In genomic region chr16:80027007-80027965, GRCh38 we compare ENCODE assay signal across 9 cellular contexts.
A peak's percentile ranks its signal among the peaks of the same experiment; 100 is the strongest.
DNase-seq lines count a peak whose midpoint lies in the region; ATAC-seq and TF ChIP-seq lines count a peak whose summit lies in the region.
"Had no signal": no experiment of that assay in that cellular context is flagged by ENCODE, and none has a peak within 500 bp of the region (broad histone marks: within the 10 kb centered on the region; RNA-seq: fewer than 3 reads in every experiment).

No MANE protein-coding gene starts in this region.

- intact Hi-C loops in activated T-helper 1 cell treated with anti-CD3 and anti-CD28 coated beads, Interleukin-12 subunit alpha, Interleukin-12 subunit beta, Interleukin-2, Interleukin-4 antibody, amounts not matched to agents 30 ng/mL and 10 ng/mL and 1 ng/mL, durations not matched to agents 14 hours and 24 hours and 36 hours (cut with micrococcal nuclease) = loop anchor here (2.0 kb wide), 1 partner anchor 184 kb away; no protein-coding TSS in a partner anchor

- H3K9me3 ChIP-seq in DND-41 (ENCODE audit: insufficient read depth, low read length, severe bottlenecking) = no peaks in the 10 kb centered on the region

- peak; percentile 30 for DNase-seq in DND-41
- peak; percentile 56 for DNase-seq in OCI-M1 (lab: John Stamatoyannopoulos, UW)
- peak; percentile 16 for DNase-seq in activated T-helper 1 cell treated with anti-CD3 and anti-CD28 coated beads, Interleukin-12 subunit alpha, Interleukin-12 subunit beta, Interleukin-2, Interleukin-4 antibody, amounts not matched to agents 30 ng/mL and 10 ng/mL and 1 ng/mL, durations not matched to agents 14 hours and 24 hours and 36 hours (ENCODE audit: low spot score)
- DNase-seq in glutamatergic neuron = peak; percentile 14
- no peak for DNase-seq in NCI-H2081 treated with DMSO at 0.1 percent for 48 hours (lab: John Stamatoyannopoulos, UW)

- no peak overlapping the region for H2AFZ ChIP-seq in DND-41 (ENCODE audit: low read depth, low read length)

- no peak overlapping the region for H3K27ac Mint-ChIP-seq in activated T-helper 1 cell treated with anti-CD3 and anti-CD28 coated beads, Interleukin-12 subunit alpha, Interleukin-12 subunit beta, Interleukin-2, Interleukin-4 antibody, amounts not matched to agents 30 ng/mL and 10 ng/mL and 1 ng/mL, durations not matched to agents 14 hours and 24 hours and 36 hours
- H3K27ac Mint-ChIP-seq in glutamatergic neuron (ENCODE audit: unreplicated experiment) = no peak overlapping the region

- TF ChIP-seq CTCF in DND-41 (IDR thresholded peaks at IDR 0.05; ENCODE audit: borderline replicate concordance, extremely low read depth, low read length, poor library complexity, severe bottlenecking) = no peak
- no peak for TF ChIP-seq CTCF in glutamatergic neuron (IDR thresholded peaks at IDR 0.05; ENCODE audit: partially characterized antibody, unreplicated experiment)

- H3K36me3 ChIP-seq in DND-41 (ENCODE audit: insufficient read depth, low read length) = no peaks in the 10 kb centered on the region

- no peaks in the 10 kb centered on the region for H4K20me1 ChIP-seq in DND-41 (ENCODE audit: insufficient read depth, low read length)

- peaks cover 13% of the 10 kb centered on the region for H3K4me1 Mint-ChIP-seq in activated T-helper 1 cell treated with anti-CD3 and anti-CD28 coated beads, Interleukin-12 subunit alpha, Interleukin-12 subunit beta, Interleukin-2, Interleukin-4 antibody, amounts not matched to agents 30 ng/mL and 10 ng/mL and 1 ng/mL, durations not matched to agents 14 hours and 24 hours and 36 hours (ENCODE audit: low read depth)
- H3K4me1 Mint-ChIP-seq in glutamatergic neuron (ENCODE audit: low read depth, unreplicated experiment) = no peaks in the 10 kb centered on the region

- no peaks in the 10 kb centered on the region for H3K27me3 Mint-ChIP-seq in activated T-helper 1 cell treated with anti-CD3 and anti-CD28 coated beads, Interleukin-12 subunit alpha, Interleukin-12 subunit beta, Interleukin-2, Interleukin-4 antibody, amounts not matched to agents 30 ng/mL and 10 ng/mL and 1 ng/mL, durations not matched to agents 14 hours and 24 hours and 36 hours (ENCODE audit: insufficient read depth)
- no peaks in the 10 kb centered on the region for H3K27me3 Mint-ChIP-seq in glutamatergic neuron (ENCODE audit: unreplicated experiment)

- peak overlapping the region; percentile 51 for H3K4me3 Mint-ChIP-seq in activated T-helper 1 cell treated with anti-CD3 and anti-CD28 coated beads, Interleukin-12 subunit alpha, Interleukin-12 subunit beta, Interleukin-2, Interleukin-4 antibody, amounts not matched to agents 30 ng/mL and 10 ng/mL and 1 ng/mL, durations not matched to agents 14 hours and 24 hours and 36 hours
- H3K4me3 Mint-ChIP-seq in glutamatergic neuron (ENCODE audit: unreplicated experiment) = no peak overlapping the region

- ATAC-seq in DND-41 (ENCODE audit: insufficient read depth, low read depth) = peak; percentile 77
- peak; percentile 76 for ATAC-seq in HG02610 (IDR thresholded peaks at IDR 0.05; ENCODE audit: unreplicated experiment)
- ATAC-seq in GM18519 (IDR thresholded peaks at IDR 0.05; ENCODE audit: low FRiP score, unreplicated experiment) = no peak

- H3K36me3 Mint-ChIP-seq in activated T-helper 1 cell treated with anti-CD3 and anti-CD28 coated beads, Interleukin-12 subunit alpha, Interleukin-12 subunit beta, Interleukin-2, Interleukin-4 antibody, amounts not matched to agents 30 ng/mL and 10 ng/mL and 1 ng/mL, durations not matched to agents 14 hours and 24 hours and 36 hours (ENCODE audit: low read depth) = peaks cover 1% of the 10 kb centered on the region
- H3K36me3 Mint-ChIP-seq in glutamatergic neuron (ENCODE audit: unreplicated experiment) = no peaks in the 10 kb centered on the region

- no peaks in the 10 kb centered on the region for H3K4me1 ChIP-seq in DND-41 (ENCODE audit: insufficient read depth, low read length)

- H3K4me3 ChIP-seq in DND-41 (ENCODE audit: low read depth in 1 of 2, low read length in 2 of 2) = no peak overlapping the region
- peak overlapping the region in 2 of 7 experiments; percentile 5 to 21 for H3K4me3 ChIP-seq in skin epidermis
- H3K4me3 ChIP-seq: SK-N-MC had no signal

- H3K27me3 ChIP-seq in DND-41 (ENCODE audit: insufficient read depth, low read length, poor library complexity) = no peaks in the 10 kb centered on the region

- no peak overlapping the region for H3K4me2 ChIP-seq in DND-41 (ENCODE audit: insufficient read depth, low read length)

- no peak overlapping the region for H3K9ac ChIP-seq in DND-41 (ENCODE audit: low read depth, low read length)

- no peaks in the 10 kb centered on the region for H3K9me3 Mint-ChIP-seq in activated T-helper 1 cell treated with anti-CD3 and anti-CD28 coated beads, Interleukin-12 subunit alpha, Interleukin-12 subunit beta, Interleukin-2, Interleukin-4 antibody, amounts not matched to agents 30 ng/mL and 10 ng/mL and 1 ng/mL, durations not matched to agents 14 hours and 24 hours and 36 hours
- no peaks in the 10 kb centered on the region for H3K9me3 Mint-ChIP-seq in glutamatergic neuron (ENCODE audit: unreplicated experiment)

- H3K27ac ChIP-seq in DND-41 (ENCODE audit: low read length) (no peak overlapping the region), skin epidermis (peak overlapping the region in 18 of 21 experiments; percentile 17 to 89 (median 68))
- H3K27ac ChIP-seq: SK-N-MC had no signal

- H3K79me2 ChIP-seq in DND-41 (ENCODE audit: insufficient read depth, low read length) = no peaks in the 10 kb centered on the region
